In the genomic region with DNA sequence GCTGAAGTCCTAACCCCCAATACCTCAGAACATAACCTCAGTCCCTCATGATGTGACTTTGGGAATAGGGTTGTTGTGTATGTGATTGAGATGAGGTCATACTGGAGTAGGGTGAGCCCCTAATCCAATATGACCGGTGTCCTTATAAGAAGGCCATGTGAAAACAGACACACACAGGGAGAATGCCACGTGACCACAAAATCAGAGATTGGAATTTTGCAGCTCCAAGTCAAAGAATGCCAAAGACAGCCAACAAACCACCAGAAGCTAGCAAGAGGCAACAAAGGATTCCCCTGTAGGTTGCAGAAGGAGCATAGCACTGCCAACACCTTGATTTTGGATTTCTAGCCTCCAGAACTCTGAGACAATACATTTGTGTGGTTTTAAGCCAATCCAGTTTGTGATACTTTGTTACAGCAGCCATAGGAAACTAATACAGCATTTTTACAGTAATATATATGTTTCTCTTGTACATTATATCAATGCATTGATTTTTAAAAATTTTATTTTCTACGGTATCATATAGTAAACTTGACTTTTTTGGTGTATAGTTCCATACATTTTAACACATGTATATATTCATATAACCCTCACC, we compare ENCODE assay signal across 2 cellular contexts.
TF ChIP-seq lines count a peak whose summit lies in the region.

No MANE protein-coding gene starts in this region.

TF ChIP-seq in IMR-90, 13 proteins besides CTCF, POLR2A, EP300 and RAD21:
- TF ChIP-seq CHD1 (IDR thresholded peaks at IDR 0.05; ENCODE audit: low read depth, low read length): no peak
- TF ChIP-seq, protein P1, sequence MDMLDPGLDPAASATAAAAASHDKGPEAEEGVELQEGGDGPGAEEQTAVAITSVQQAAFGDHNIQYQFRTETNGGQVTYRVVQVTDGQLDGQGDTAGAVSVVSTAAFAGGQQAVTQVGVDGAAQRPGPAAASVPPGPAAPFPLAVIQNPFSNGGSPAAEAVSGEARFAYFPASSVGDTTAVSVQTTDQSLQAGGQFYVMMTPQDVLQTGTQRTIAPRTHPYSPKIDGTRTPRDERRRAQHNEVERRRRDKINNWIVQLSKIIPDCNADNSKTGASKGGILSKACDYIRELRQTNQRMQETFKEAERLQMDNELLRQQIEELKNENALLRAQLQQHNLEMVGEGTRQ (IDR thresholded peaks at IDR 0.05; ENCODE audit: low read depth, low read length): 0 out of 2 replicates have a peak, but pooled peaks have one; percentile 14
- no peak for TF ChIP-seq MAFK (IDR thresholded peaks at IDR 0.05; ENCODE audit: low read depth, low read length)

TF ChIP-seq in K562, 482 proteins besides CTCF, POLR2A, EP300 and RAD21:
- TF ChIP-seq, protein P2, sequence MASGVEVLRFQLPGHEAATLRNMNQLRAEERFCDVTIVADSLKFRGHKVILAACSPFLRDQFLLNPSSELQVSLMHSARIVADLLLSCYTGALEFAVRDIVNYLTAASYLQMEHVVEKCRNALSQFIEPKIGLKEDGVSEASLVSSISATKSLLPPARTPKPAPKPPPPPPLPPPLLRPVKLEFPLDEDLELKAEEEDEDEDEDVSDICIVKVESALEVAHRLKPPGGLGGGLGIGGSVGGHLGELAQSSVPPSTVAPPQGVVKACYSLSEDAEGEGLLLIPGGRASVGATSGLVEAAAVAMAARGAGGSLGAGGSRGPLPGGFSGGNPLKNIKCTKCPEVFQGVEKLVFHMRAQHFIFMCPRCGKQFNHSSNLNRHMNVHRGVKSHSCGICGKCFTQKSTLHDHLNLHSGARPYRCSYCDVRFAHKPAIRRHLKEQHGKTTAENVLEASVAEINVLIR (CRISPR knock-in tag; IDR thresholded peaks at IDR 0.05): no peak
- TF ChIP-seq RAD51 (IDR thresholded peaks at IDR 0.05; ENCODE audit: borderline replicate concordance, low read depth) (0 out of 2 replicates have a peak, but pooled peaks have one; percentile 20), HNRNPK (IDR thresholded peaks at IDR 0.05; ENCODE audit: low read depth, low read length, poor library complexity, severe bottlenecking) (no peak)
- TF ChIP-seq, protein P3, sequence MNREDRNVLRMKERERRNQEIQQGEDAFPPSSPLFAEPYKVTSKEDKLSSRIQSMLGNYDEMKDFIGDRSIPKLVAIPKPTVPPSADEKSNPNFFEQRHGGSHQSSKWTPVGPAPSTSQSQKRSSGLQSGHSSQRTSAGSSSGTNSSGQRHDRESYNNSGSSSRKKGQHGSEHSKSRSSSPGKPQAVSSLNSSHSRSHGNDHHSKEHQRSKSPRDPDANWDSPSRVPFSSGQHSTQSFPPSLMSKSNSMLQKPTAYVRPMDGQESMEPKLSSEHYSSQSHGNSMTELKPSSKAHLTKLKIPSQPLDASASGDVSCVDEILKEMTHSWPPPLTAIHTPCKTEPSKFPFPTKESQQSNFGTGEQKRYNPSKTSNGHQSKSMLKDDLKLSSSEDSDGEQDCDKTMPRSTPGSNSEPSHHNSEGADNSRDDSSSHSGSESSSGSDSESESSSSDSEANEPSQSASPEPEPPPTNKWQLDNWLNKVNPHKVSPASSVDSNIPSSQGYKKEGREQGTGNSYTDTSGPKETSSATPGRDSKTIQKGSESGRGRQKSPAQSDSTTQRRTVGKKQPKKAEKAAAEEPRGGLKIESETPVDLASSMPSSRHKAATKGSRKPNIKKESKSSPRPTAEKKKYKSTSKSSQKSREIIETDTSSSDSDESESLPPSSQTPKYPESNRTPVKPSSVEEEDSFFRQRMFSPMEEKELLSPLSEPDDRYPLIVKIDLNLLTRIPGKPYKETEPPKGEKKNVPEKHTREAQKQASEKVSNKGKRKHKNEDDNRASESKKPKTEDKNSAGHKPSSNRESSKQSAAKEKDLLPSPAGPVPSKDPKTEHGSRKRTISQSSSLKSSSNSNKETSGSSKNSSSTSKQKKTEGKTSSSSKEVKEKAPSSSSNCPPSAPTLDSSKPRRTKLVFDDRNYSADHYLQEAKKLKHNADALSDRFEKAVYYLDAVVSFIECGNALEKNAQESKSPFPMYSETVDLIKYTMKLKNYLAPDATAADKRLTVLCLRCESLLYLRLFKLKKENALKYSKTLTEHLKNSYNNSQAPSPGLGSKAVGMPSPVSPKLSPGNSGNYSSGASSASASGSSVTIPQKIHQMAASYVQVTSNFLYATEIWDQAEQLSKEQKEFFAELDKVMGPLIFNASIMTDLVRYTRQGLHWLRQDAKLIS (CRISPR knock-in tag; IDR thresholded peaks at IDR 0.05): no peak
